ENCODE assay signal across 8 cellular contexts in the genomic region with DNA sequence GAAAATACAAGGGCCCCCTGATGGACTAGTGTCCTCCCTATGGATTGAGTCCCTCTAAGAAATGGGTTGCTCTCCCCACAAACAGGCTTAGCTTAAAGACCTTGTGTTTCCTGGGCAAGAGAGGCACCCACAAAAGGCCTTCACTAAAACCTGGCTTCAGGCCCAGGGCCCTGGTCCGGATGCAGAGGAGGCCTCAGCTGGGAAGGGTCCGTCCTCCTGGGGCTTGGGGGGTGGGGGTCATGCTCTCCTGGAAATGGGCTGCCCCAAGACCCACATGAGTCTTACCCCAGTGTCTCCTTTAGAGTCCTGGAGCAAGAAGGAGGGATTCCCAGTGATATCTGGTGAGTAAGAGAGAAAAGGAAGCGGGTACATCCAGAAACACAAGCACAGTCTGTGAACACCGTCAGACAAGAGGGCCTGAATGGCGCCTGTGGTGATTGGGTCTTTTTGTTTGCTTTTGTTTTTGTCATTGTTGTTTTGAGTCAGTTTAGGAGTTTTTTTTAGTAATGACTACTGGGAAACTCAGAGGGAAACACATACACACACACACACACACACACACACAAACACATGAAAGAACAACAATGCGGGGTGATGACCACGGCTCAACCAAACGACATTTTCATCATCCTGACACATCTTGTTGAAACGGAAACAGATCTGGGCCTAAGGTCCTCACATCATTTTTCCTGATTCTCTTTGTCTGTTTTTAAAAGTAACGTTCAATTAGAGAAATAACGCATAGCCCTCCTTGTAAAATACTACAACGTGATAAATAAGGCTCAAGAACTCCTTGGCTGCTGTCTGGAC.
DNase-seq lines count a peak whose midpoint lies in the region; ATAC-seq and TF ChIP-seq lines count a peak whose summit lies in the region.
"Not testable (repeated sequence)": the region's sequence is repeated elsewhere in the genome, so short reads cannot be mapped to it uniquely, and the experiment has no call there.

No MANE protein-coding gene starts in this region.

- not testable (repeated sequence) for H2BK12ac ChIP-seq in mesenchymal stem cell (ENCODE audit: low read length in 2 of 2)

- not testable (repeated sequence) for H4K91ac ChIP-seq in mesenchymal stem cell (ENCODE audit: low read length)

- H2BK5ac ChIP-seq in mesenchymal stem cell (ENCODE audit: low read depth, low read length, poor library complexity, severe bottlenecking): not testable (repeated sequence)

- H3K27me3 ChIP-seq in BLaER1; mesenchymal stem cell (ENCODE audit: control insufficient read depth in 1 of 2, insufficient read depth in 1 of 2, low read length in 2 of 2): not testable (repeated sequence)

- H3K36me3 ChIP-seq in BLaER1; mesenchymal stem cell (ENCODE audit: control insufficient read depth in 1 of 2, insufficient read depth in 2 of 2, low read depth in 1 of 2, low read length in 2 of 2): not testable (repeated sequence)

- CTCF ChIA-PET in activated CD8-positive, alpha-beta T cell treated with anti-CD3 and anti-CD28 coated beads, Interleukin-2, amount 10 ng/mL, durations not matched to agents 7 days and 5 days (lab: Charles Lee): not testable (repeated sequence)

- not testable (repeated sequence) for TF ChIP-seq CTCF in chondrocyte (IDR thresholded peaks at IDR 0.05); progenitor cell of endocrine pancreas (IDR thresholded peaks at IDR 0.05; ENCODE audit: unreplicated experiment)

- not testable (repeated sequence) for H3K27ac ChIP-seq in BLaER1; mesenchymal stem cell (ENCODE audit: low read length, poor library complexity, severe bottlenecking)

- not testable (repeated sequence) for H3K27me3 Mint-ChIP-seq in T-helper 1 cell treated with Interleukin-12 subunit alpha and Interleukin-12 subunit beta and Interleukin-4 antibody, amounts not matched to agents 30 μg/mL and 1 μg/mL, for 36 hours (ENCODE audit: low read depth); activated CD8-positive, alpha-beta T cell treated with anti-CD3 and anti-CD28 coated beads, Interleukin-2, amount 10 ng/mL, durations not matched to agents 7 days and 5 days (ENCODE audit: low read depth); chondrocyte (ENCODE audit: low read depth); progenitor cell of endocrine pancreas

- H3K27ac Mint-ChIP-seq in T-helper 1 cell treated with Interleukin-12 subunit alpha and Interleukin-12 subunit beta and Interleukin-4 antibody, amounts not matched to agents 30 μg/mL and 1 μg/mL, for 36 hours: peak overlapping the region; percentile 31
- peak overlapping the region; percentile 70 for H3K27ac Mint-ChIP-seq in activated CD8-positive, alpha-beta T cell treated with anti-CD3 and anti-CD28 coated beads, Interleukin-2, amount 10 ng/mL, durations not matched to agents 7 days and 5 days
- H3K27ac Mint-ChIP-seq in chondrocyte (ENCODE audit: unreplicated experiment): peak overlapping the region; percentile 41
- H3K27ac Mint-ChIP-seq in progenitor cell of endocrine pancreas: peak overlapping the region; percentile 33

- H2BK120ac ChIP-seq in mesenchymal stem cell (ENCODE audit: low read depth, low read length): not testable (repeated sequence)

- H3K36me3 Mint-ChIP-seq in T-helper 1 cell treated with Interleukin-12 subunit alpha and Interleukin-12 subunit beta and Interleukin-4 antibody, amounts not matched to agents 30 μg/mL and 1 μg/mL, for 36 hours (ENCODE audit: low read depth); activated CD8-positive, alpha-beta T cell treated with anti-CD3 and anti-CD28 coated beads, Interleukin-2, amount 10 ng/mL, durations not matched to agents 7 days and 5 days (ENCODE audit: low read depth); chondrocyte (ENCODE audit: low read depth); progenitor cell of endocrine pancreas (ENCODE audit: insufficient read depth): not testable (repeated sequence)

- not testable (repeated sequence) for H3K79me1 ChIP-seq in mesenchymal stem cell (replicated peaks; ENCODE audit: low read length, poor library complexity, severe bottlenecking)

- H3K14ac ChIP-seq in mesenchymal stem cell (ENCODE audit: low read length in 2 of 2): not testable (repeated sequence)

- not testable (repeated sequence) for H4K20me1 ChIP-seq in BLaER1

- not testable (repeated sequence) for H3K18ac ChIP-seq in mesenchymal stem cell (ENCODE audit: low read depth in 1 of 2, low read length in 2 of 2)

- H3K4me2 ChIP-seq in BLaER1: peak overlapping the region; percentile 48
- not testable (repeated sequence) for H3K4me2 ChIP-seq in mesenchymal stem cell (ENCODE audit: low read length, poor library complexity, severe bottlenecking)

- ATAC-seq in activated CD8-positive, alpha-beta T cell treated with anti-CD3 and anti-CD28 coated beads, Interleukin-2, amount 10 ng/mL, durations not matched to agents 7 days and 5 days: not testable (repeated sequence)
- peak; percentile 20 for ATAC-seq in esophagus mucosa

- not testable (repeated sequence) for H3K4ac ChIP-seq in mesenchymal stem cell (ENCODE audit: low read depth in 1 of 2, low read length in 2 of 2)

- H2AK5ac ChIP-seq in mesenchymal stem cell (ENCODE audit: low read length, severe bottlenecking): not testable (repeated sequence)

- H2AFZ ChIP-seq in mesenchymal stem cell (ENCODE audit: low read depth, low read length): not testable (repeated sequence)

- H3K23ac ChIP-seq in mesenchymal stem cell (ENCODE audit: low read length in 2 of 2): not testable (repeated sequence)

- H2BK15ac ChIP-seq in mesenchymal stem cell (ENCODE audit: low read depth, poor library complexity, severe bottlenecking): not testable (repeated sequence)

- POLR2A ChIA-PET in activated CD8-positive, alpha-beta T cell treated with anti-CD3 and anti-CD28 coated beads, Interleukin-2, amount 10 ng/mL, durations not matched to agents 7 days and 5 days (lab: Charles Lee): not testable (repeated sequence)

- H3K4me3 Mint-ChIP-seq in T-helper 1 cell treated with Interleukin-12 subunit alpha and Interleukin-12 subunit beta and Interleukin-4 antibody, amounts not matched to agents 30 μg/mL and 1 μg/mL, for 36 hours; activated CD8-positive, alpha-beta T cell treated with anti-CD3 and anti-CD28 coated beads, Interleukin-2, amount 10 ng/mL, durations not matched to agents 7 days and 5 days; chondrocyte (ENCODE audit: unreplicated experiment); progenitor cell of endocrine pancreas (ENCODE audit: low read depth): not testable (repeated sequence)

- H4K8ac ChIP-seq in mesenchymal stem cell (ENCODE audit: low read length): not testable (repeated sequence)

- H3K9ac ChIP-seq in BLaER1; mesenchymal stem cell (ENCODE audit: low read length): not testable (repeated sequence)

- H3K9me3 ChIP-seq in BLaER1; mesenchymal stem cell (ENCODE audit: control insufficient read depth, low read length): not testable (repeated sequence)

- not testable (repeated sequence) for H3K9me3 Mint-ChIP-seq in T-helper 1 cell treated with Interleukin-12 subunit alpha and Interleukin-12 subunit beta and Interleukin-4 antibody, amounts not matched to agents 30 μg/mL and 1 μg/mL, for 36 hours; activated CD8-positive, alpha-beta T cell treated with anti-CD3 and anti-CD28 coated beads, Interleukin-2, amount 10 ng/mL, durations not matched to agents 7 days and 5 days (ENCODE audit: insufficient read depth); chondrocyte (ENCODE audit: low read depth); progenitor cell of endocrine pancreas (ENCODE audit: low read depth)

- 79% methylated on average over 7 of the region's 12 CpGs for WGBS in mesenchymal stem cell

- not testable (repeated sequence) for H3K4me1 ChIP-seq in BLaER1; mesenchymal stem cell (ENCODE audit: control insufficient read depth, insufficient read depth, low read depth, low read length)

- H3K4me3 ChIP-seq in BLaER1; mesenchymal stem cell (ENCODE audit: insufficient read depth in 1 of 2, low read depth in 1 of 2, low read length in 2 of 2): not testable (repeated sequence)

- DNase-seq in activated CD8-positive, alpha-beta T cell treated with anti-CD3 and anti-CD28 coated beads, Interleukin-2, amount 10 ng/mL, durations not matched to agents 7 days and 5 days; chondrocyte (ENCODE audit: low spot score); progenitor cell of endocrine pancreas (ENCODE audit: low spot score, unreplicated experiment): not testable (repeated sequence)
- DNase-seq in activated naive CD4-positive, alpha-beta T cell treated with Interleukin-2 at 50 U/mL for 16 hours: peak; percentile 8
- DNase-seq in mesenchymal stem cell: peak; percentile 17

- peaks cover 13% of the 10 kb centered on the region for H3K4me1 Mint-ChIP-seq in T-helper 1 cell treated with Interleukin-12 subunit alpha and Interleukin-12 subunit beta and Interleukin-4 antibody, amounts not matched to agents 30 μg/mL and 1 μg/mL, for 36 hours (ENCODE audit: low read depth)
- peaks cover 16% of the 10 kb centered on the region for H3K4me1 Mint-ChIP-seq in activated CD8-positive, alpha-beta T cell treated with anti-CD3 and anti-CD28 coated beads, Interleukin-2, amount 10 ng/mL, durations not matched to agents 7 days and 5 days (ENCODE audit: low read depth)
- H3K4me1 Mint-ChIP-seq in chondrocyte (ENCODE audit: low read depth) (peaks cover 12% of the 10 kb centered on the region), progenitor cell of endocrine pancreas (ENCODE audit: low read depth) (peaks cover 14% of the 10 kb centered on the region)
